Comparison of ENCODE assay signal across 26 cellular contexts in the genomic region with DNA sequence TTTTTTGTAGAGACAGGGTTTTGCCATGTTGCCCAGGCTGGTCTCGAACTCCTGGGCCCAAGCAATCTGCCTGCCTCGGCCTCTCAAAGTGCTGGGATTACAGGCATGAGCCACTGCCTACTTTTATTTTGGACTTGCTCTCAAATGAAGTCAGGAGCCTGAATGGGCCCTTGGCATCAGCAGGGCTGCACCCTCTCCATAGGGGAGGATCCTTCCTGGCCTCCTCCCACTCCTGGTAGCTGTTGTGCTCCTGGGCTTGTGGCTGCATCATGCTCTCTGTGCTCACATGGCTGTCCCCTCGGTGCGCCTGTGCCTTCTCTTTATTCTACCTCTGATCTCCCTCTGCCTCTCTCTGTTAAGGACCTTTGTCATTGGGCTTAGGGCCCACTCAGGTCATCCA. TPM values are rescaled to one million over a fixed set of nuclear protein-coding genes. Genes with fewer than 3 reads are reported as not detected.
A peak's percentile ranks its signal among the peaks of the same experiment; 100 is the strongest.
DNase-seq lines count a peak whose midpoint lies in the region; ATAC-seq, FAIRE-seq and TF ChIP-seq lines count a peak whose summit lies in the region.
"Had no signal": no experiment of that assay in that cellular context is flagged by ENCODE, and none has a peak within 500 bp of the region (broad histone marks: within the 10 kb centered on the region; RNA-seq: fewer than 3 reads in every experiment).

No MANE protein-coding gene starts in this region.

- H3K56ac ChIP-seq in H1 (replicated peaks; ENCODE audit: insufficient read length, low read depth, low read length): no peak overlapping the region

- H3K23ac ChIP-seq in H1 (ENCODE audit: insufficient read length): no peak overlapping the region

- peaks cover 10% of the 10 kb centered on the region for H3K27me3 Mint-ChIP-seq in activated CD4-positive, alpha-beta T cell treated with anti-CD3 and anti-CD28 coated beads, Interleukin-2, amount 10 ng/mL, durations not matched to agents 7 days and 5 days
- H3K27me3 Mint-ChIP-seq: CD4-positive, alpha-beta T cell had no signal

- H3K79me2 ChIP-seq in H1 (ENCODE audit: control insufficient read depth in 1 of 2, insufficient read depth in 2 of 2, low read length in 2 of 2): no peaks in the 10 kb centered on the region

- no peak overlapping the region for H2BK5ac ChIP-seq in H1 (ENCODE audit: low read depth, low read length)

- H2BK15ac ChIP-seq in H1 (ENCODE audit: low read length): no peak overlapping the region

- peaks cover 6% of the 10 kb centered on the region for H3K4me1 Mint-ChIP-seq in activated CD4-positive, alpha-beta T cell treated with anti-CD3 and anti-CD28 coated beads, Interleukin-2, amount 10 ng/mL, durations not matched to agents 7 days and 5 days
- H3K4me1 Mint-ChIP-seq: CD14-positive monocyte had no signal

- TF ChIP-seq RAD21 in H1 (IDR thresholded peaks at IDR 0.05 in 1 of 2, conservative IDR thresholded peaks at IDR 0.05 in 1 of 2; ENCODE audit: low read depth in 2 of 2, low read length in 2 of 2): no peak

- H3K4me3 ChIP-seq in H7 (ENCODE audit: insufficient read depth, low read depth, low read length) (no peak overlapping the region), H1 (ENCODE audit: extremely low read depth in 1 of 4, insufficient read depth in 2 of 4, low read depth in 3 of 4, low read length in 4 of 4) (no peak overlapping the region), spleen (no peak overlapping the region)
- H3K4me3 ChIP-seq: A549; BLaER1 treated with 17β-estradiol and CSF1 and Interleukin-3, amounts not matched to agents 10 nM and 100 nM had no signal

- no peak overlapping the region for H2BK20ac ChIP-seq in H1 (ENCODE audit: low read length)

- TF ChIP-seq CTCF in H1 (IDR thresholded peaks at IDR 0.05; ENCODE audit: control extremely low read depth in 1 of 3, insufficient read depth in 1 of 3, low read depth in 1 of 3, low read length in 3 of 3) (no peak), spleen (IDR thresholded peaks at IDR 0.05 in 8 of 11, conservative IDR thresholded peaks at IDR 0.05 in 3 of 11) (no peak)

- H4K20me1 ChIP-seq in H1 (replicated peaks in 1 of 2; ENCODE audit: control insufficient read depth in 1 of 2, insufficient read depth in 2 of 2, low read length in 2 of 2): no peaks in the 10 kb centered on the region

- H3K9me3 Mint-ChIP-seq in activated CD4-positive, alpha-beta T cell treated with anti-CD3 and anti-CD28 coated beads, Interleukin-2, amount 10 ng/mL, durations not matched to agents 7 days and 5 days: no peaks in the 10 kb centered on the region
- H3K9me3 Mint-ChIP-seq: CD4-positive, alpha-beta T cell; CD8-positive, alpha-beta memory T cell; H9 had no signal

- intact Hi-C loops in spleen (cut with DNase I; ENCODE audit: low total_unique reads): no loop called here

- H3K27me3 ChIP-seq in H7 (ENCODE audit: control insufficient read depth, insufficient read depth, low read length) (no peaks in the 10 kb centered on the region; the same call in 1 of the 2 replicates), H1 (replicated peaks in 1 of 4; ENCODE audit: control insufficient read depth in 3 of 4, extremely low read depth in 1 of 4, insufficient read depth in 3 of 4, low read length in 3 of 4) (no peaks in the 10 kb centered on the region), spleen (replicated peaks in 1 of 7) (peaks cover 0 to 26% (median 0%) of the 10 kb centered on the region in 7 donors)
- H3K27me3 ChIP-seq: BE2C; BLaER1 treated with 17β-estradiol and CSF1 and Interleukin-3, amounts not matched to agents 10 nM and 100 nM had no signal

- H3K36me3 Mint-ChIP-seq in activated CD4-positive, alpha-beta T cell treated with anti-CD3 and anti-CD28 coated beads, Interleukin-2, amount 10 ng/mL, durations not matched to agents 7 days and 5 days (ENCODE audit: low read depth): no peaks in the 10 kb centered on the region
- H3K36me3 Mint-ChIP-seq: CD14-positive monocyte; CD8-positive, alpha-beta memory T cell had no signal

- H3K27ac Mint-ChIP-seq in activated CD4-positive, alpha-beta T cell treated with anti-CD3 and anti-CD28 coated beads, Interleukin-2, amount 10 ng/mL, durations not matched to agents 7 days and 5 days: peak overlapping the region; percentile 33
- H3K27ac Mint-ChIP-seq: CD14-positive monocyte; CD4-positive, alpha-beta T cell; H9 had no signal

- peak overlapping the region; percentile 63; the same call in 1 of the 2 replicates for H4K8ac ChIP-seq in H1 (ENCODE audit: extremely low read depth, insufficient read depth, low read length)

- no peaks in the 10 kb centered on the region for H3K23me2 ChIP-seq in H1 (ENCODE audit: low read depth, low read length)

- no peak for TF ChIP-seq EP300 in H1 (IDR thresholded peaks at IDR 0.05; ENCODE audit: borderline replicate concordance in 1 of 2, low read depth in 2 of 2, low read length in 2 of 2)

- ATAC-seq in GM21576 (IDR thresholded peaks at IDR 0.05; ENCODE audit: unreplicated experiment): no peak
- ATAC-seq: A549, HCT116 had no signal

- no peak overlapping the region for H2AFZ ChIP-seq in H1 (ENCODE audit: low read length)

- no peak overlapping the region for H3K4me2 ChIP-seq in H1 (ENCODE audit: insufficient read depth in 1 of 2, low read depth in 2 of 2, low read length in 2 of 2)
- H3K4me2 ChIP-seq: A549; BLaER1 treated with 17β-estradiol and CSF1 and Interleukin-3, amounts not matched to agents 10 nM and 100 nM had no signal

- CTCF ChIA-PET in activated CD4-positive, alpha-beta T cell treated with anti-CD3 and anti-CD28 coated beads, Interleukin-2, amount 10 ng/mL, durations not matched to agents 7 days and 5 days (lab: Charles Lee): no interaction called here
- CTCF ChIA-PET in H1 (lab: Charles Lee; ENCODE audit: partially characterized antibody): no interaction called here

- TF ChIP-seq POLR2A in H1 (IDR thresholded peaks at IDR 0.05; ENCODE audit: control extremely low read depth in 1 of 2, low read depth in 2 of 2, low read length in 2 of 2) (no peak), spleen (IDR thresholded peaks at IDR 0.05) (no peak)

- H3K4me1 ChIP-seq in H1 (replicated peaks in 1 of 4; ENCODE audit: control insufficient read depth in 3 of 4, insufficient read depth in 4 of 4, low read length in 3 of 4) (no peaks in the 10 kb centered on the region), spleen (no peaks in the 10 kb centered on the region)
- H3K4me1 ChIP-seq: A549 had no signal

- no peak overlapping the region for H3K9ac ChIP-seq in H1 (replicated peaks in 1 of 4; ENCODE audit: extremely low read depth in 1 of 4, low read depth in 3 of 4, low read length in 3 of 4)
- H3K9ac ChIP-seq: BLaER1 treated with 17β-estradiol and CSF1 and Interleukin-3, amounts not matched to agents 10 nM and 100 nM had no signal

- no peak overlapping the region for H3K4ac ChIP-seq in H1 (replicated peaks; ENCODE audit: insufficient read length, low read depth, low read length)

- peak overlapping the region; percentile 77 for H4K91ac ChIP-seq in H1 (replicated peaks; ENCODE audit: insufficient read length, low read length)

- no peak for DNase-seq in activated CD4-positive, alpha-beta T cell treated with anti-CD3 and anti-CD28 coated beads, Interleukin-2, amount 10 ng/mL, durations not matched to agents 7 days and 5 days
- no peak for DNase-seq in activated CD4-positive, alpha-beta T cell treated with anti-CD3 and anti-CD28 coated beads, Interleukin-2, amount 50 U/mL, for 48 hours
- DNase-seq in H7 (peak; percentile 16), H1 (ENCODE audit: low read depth in 1 of 2, low spot score in 2 of 2) (no peak), spleen (peak; percentile 58), T-helper 9 cell (no peak)
- DNase-seq: 8988T; ACHN; AML-193; BE2C; CD4-positive, alpha-beta T cell; CD8-positive, alpha-beta memory T cell; DMS 273 treated with DMSO at 0.1 percent for 48 hours; DMS79; EL; GDM1; GOT3; H9 had no signal

- no peak overlapping the region for H2BK120ac ChIP-seq in H1 (replicated peaks; ENCODE audit: low read depth, low read length)

- H4K5ac ChIP-seq in H1 (ENCODE audit: insufficient read length, low read depth, low read length): no peak overlapping the region

- no peak overlapping the region for H2BK12ac ChIP-seq in H1 (ENCODE audit: low read depth, low read length)

- 81% methylated on average over 4 of the region's 4 CpGs; no CpG with 5 or more reads in 1 of the 2 experiments for WGBS in H1 (ENCODE audit: extremely low coverage in 1 of 2, insufficient coverage in 1 of 2, insufficient read length in 1 of 2, insufficient replicate concordance in 2 of 2, low coverage in 1 of 2, low lambda C conversion rate in 2 of 2, missing lambda C conversion rate in 1 of 2), 2 experiments
- WGBS in spleen, 5 donors: 65 to 89% (median 77%) methylated on average over 4 of the region's 4 CpGs

- no peak for FAIRE-seq in H1 (lab: Jason Lieb, UNC)
- FAIRE-seq: A549, D721Med, GM12891, GM18507 had no signal

- H3K9me3 ChIP-seq in H1 (ENCODE audit: insufficient read depth in 2 of 2, low read depth in 1 of 2, low read length in 1 of 2): no peaks in the 10 kb centered on the region
- no peaks in the 10 kb centered on the region for H3K9me3 ChIP-seq in spleen
- H3K9me3 ChIP-seq: A549; BE2C; BLaER1 treated with 17β-estradiol and CSF1 and Interleukin-3, amounts not matched to agents 10 nM and 100 nM had no signal

- H3K79me1 ChIP-seq in H1 (ENCODE audit: low read depth, low read length): no peaks in the 10 kb centered on the region

- no peaks in the 10 kb centered on the region for H3K36me3 ChIP-seq in H7 (replicated peaks; ENCODE audit: control insufficient read depth, insufficient read depth, low read length)
- H3K36me3 ChIP-seq in H1 (ENCODE audit: control insufficient read depth in 2 of 4, insufficient read depth in 4 of 4, low read length in 3 of 4): no peaks in the 10 kb centered on the region
- H3K36me3 ChIP-seq in spleen: no peaks in the 10 kb centered on the region
- H3K36me3 ChIP-seq: BE2C; BLaER1 treated with 17β-estradiol and CSF1 and Interleukin-3, amounts not matched to agents 10 nM and 100 nM had no signal

- POLR2A ChIA-PET in activated CD4-positive, alpha-beta T cell treated with anti-CD3 and anti-CD28 coated beads, Interleukin-2, amount 10 ng/mL, durations not matched to agents 7 days and 5 days (lab: Charles Lee): no interaction called here
- POLR2A ChIA-PET in H1 (lab: Charles Lee; ENCODE audit: partially characterized antibody): no interaction called here

- no peak overlapping the region for H3K14ac ChIP-seq in H1 (ENCODE audit: insufficient read length)

- H3K18ac ChIP-seq in H1 (ENCODE audit: extremely low read depth, low read length): no peak overlapping the region

- no peak overlapping the region for H2AK5ac ChIP-seq in H1 (ENCODE audit: low read depth, low read length)

- H3K4me3 Mint-ChIP-seq in activated CD4-positive, alpha-beta T cell treated with anti-CD3 and anti-CD28 coated beads, Interleukin-2, amount 10 ng/mL, durations not matched to agents 7 days and 5 days: no peak overlapping the region
- H3K4me3 Mint-ChIP-seq: CD14-positive monocyte; CD4-positive, alpha-beta T cell; CD8-positive, alpha-beta memory T cell; H9 had no signal

- no peak overlapping the region for H3K27ac ChIP-seq in H1 (ENCODE audit: low read depth, low read length)
- no peak overlapping the region for H3K27ac ChIP-seq in spleen
- H3K27ac ChIP-seq: A549; BLaER1 treated with 17β-estradiol and CSF1 and Interleukin-3, amounts not matched to agents 10 nM and 100 nM had no signal

RNA-seq across cellular contexts. Expression of a gene that starts 46.4 kb away (rescaled TPM):
- under 1 TPM; 0.92 TPM for total RNA-seq in activated CD4-positive, alpha-beta T cell treated with anti-CD3 and anti-CD28 coated beads, Interleukin-2, amount 10 ng/mL, durations not matched to agents 7 days and 5 days
- 5.8 and 6.1 TPM in 2 replicates for total RNA-seq in H7 (2014; rRNA removed; shearing (Covaris generic))
- total RNA-seq in H1 (2021; fragmentation: NEBNext Ultra II Directional; extraction: Animal tissue kit (Norgen Biotek cat#: 25700)): 4.6 and 5.3 TPM in 2 replicates
- polyA plus RNA-seq in H1 (2011; rRNA removed) (3.4 and 4.3 TPM in 2 replicates), spleen (under 1 TPM; 0.06 to 0.35 (median 0.26) TPM)
- 2.5 TPM for polyA plus RNA-seq in H1 (2011; cell fraction: cytosol; rRNA removed)
- polyA plus RNA-seq in H1 (2011; cell fraction: nucleus; rRNA removed): 10.2 TPM
- polyA plus RNA-seq in H1 (2012, experiment 1 of 2): 1.4 to 4.2 TPM (median 3.9 TPM) in 4 replicates
- 2.9 TPM for polyA plus RNA-seq in H1 (2012, experiment 2 of 2)
- polyA plus RNA-seq in H1 (2013, experiment 1 of 2): 3.8 TPM
- polyA plus RNA-seq in H1 (2013, experiment 2 of 2): 2.9 TPM
- 3.5 and 4.4 TPM in 2 replicates for polyA minus RNA-seq in H1 (2011; rRNA and poly(A)+ RNA removed)
- 3.3 TPM for polyA minus RNA-seq in H1 (2011; cell fraction: cytosol; rRNA and poly(A)+ RNA removed)
- 10.2 TPM for polyA minus RNA-seq in H1 (2011; cell fraction: nucleus; rRNA and poly(A)+ RNA removed)
- total RNA-seq in spleen: under 1 TPM; 0.32 to 0.69 (median 0.52) TPM
- polyA plus RNA-seq: CD14-positive monocyte had no signal

Comparison
In these comparisons a context has a peak if more than half of its experiments do, and no peak if none do; other contexts are left out.
1. DNase-seq: peak in H7 (single experiment) and spleen (single experiment); none in activated CD4-positive, alpha-beta T cell treated with anti-CD3 and anti-CD28 coated beads, Interleukin-2, amount 10 ng/mL, durations not matched to agents 7 days and 5 days (single experiment), activated CD4-positive, alpha-beta T cell treated with anti-CD3 and anti-CD28 coated beads, Interleukin-2, amount 50 U/mL, for 48 hours (0 of 2), H1 (0 of 2) and T-helper 9 cell (single experiment).